In genomic region chr4:55853484-55854046, GRCh38 we compare ENCODE assay signal across 1 cellular context.
TF ChIP-seq lines count a peak whose summit lies in the region.

A gene with protein sequence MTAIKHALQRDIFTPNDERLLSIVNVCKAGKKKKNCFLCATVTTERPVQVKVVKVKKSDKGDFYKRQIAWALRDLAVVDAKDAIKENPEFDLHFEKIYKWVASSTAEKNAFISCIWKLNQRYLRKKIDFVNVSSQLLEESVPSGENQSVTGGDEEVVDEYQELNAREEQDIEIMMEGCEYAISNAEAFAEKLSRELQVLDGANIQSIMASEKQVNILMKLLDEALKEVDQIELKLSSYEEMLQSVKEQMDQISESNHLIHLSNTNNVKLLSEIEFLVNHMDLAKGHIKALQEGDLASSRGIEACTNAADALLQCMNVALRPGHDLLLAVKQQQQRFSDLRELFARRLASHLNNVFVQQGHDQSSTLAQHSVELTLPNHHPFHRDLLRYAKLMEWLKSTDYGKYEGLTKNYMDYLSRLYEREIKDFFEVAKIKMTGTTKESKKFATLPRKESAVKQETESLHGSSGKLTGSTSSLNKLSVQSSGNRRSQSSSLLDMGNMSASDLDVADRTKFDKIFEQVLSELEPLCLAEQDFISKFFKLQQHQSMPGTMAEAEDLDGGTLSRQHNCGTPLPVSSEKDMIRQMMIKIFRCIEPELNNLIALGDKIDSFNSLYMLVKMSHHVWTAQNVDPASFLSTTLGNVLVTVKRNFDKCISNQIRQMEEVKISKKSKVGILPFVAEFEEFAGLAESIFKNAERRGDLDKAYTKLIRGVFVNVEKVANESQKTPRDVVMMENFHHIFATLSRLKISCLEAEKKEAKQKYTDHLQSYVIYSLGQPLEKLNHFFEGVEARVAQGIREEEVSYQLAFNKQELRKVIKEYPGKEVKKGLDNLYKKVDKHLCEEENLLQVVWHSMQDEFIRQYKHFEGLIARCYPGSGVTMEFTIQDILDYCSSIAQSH (plus strand): TSS chr4:55853648. CDS start chr4:55858324, 4,676 bp downstream.

TF ChIP-seq in HepG2, 621 proteins besides CTCF, POLR2A, EP300 and RAD21 (continued from another document and continues in another):
- TF ChIP-seq, protein P1, sequence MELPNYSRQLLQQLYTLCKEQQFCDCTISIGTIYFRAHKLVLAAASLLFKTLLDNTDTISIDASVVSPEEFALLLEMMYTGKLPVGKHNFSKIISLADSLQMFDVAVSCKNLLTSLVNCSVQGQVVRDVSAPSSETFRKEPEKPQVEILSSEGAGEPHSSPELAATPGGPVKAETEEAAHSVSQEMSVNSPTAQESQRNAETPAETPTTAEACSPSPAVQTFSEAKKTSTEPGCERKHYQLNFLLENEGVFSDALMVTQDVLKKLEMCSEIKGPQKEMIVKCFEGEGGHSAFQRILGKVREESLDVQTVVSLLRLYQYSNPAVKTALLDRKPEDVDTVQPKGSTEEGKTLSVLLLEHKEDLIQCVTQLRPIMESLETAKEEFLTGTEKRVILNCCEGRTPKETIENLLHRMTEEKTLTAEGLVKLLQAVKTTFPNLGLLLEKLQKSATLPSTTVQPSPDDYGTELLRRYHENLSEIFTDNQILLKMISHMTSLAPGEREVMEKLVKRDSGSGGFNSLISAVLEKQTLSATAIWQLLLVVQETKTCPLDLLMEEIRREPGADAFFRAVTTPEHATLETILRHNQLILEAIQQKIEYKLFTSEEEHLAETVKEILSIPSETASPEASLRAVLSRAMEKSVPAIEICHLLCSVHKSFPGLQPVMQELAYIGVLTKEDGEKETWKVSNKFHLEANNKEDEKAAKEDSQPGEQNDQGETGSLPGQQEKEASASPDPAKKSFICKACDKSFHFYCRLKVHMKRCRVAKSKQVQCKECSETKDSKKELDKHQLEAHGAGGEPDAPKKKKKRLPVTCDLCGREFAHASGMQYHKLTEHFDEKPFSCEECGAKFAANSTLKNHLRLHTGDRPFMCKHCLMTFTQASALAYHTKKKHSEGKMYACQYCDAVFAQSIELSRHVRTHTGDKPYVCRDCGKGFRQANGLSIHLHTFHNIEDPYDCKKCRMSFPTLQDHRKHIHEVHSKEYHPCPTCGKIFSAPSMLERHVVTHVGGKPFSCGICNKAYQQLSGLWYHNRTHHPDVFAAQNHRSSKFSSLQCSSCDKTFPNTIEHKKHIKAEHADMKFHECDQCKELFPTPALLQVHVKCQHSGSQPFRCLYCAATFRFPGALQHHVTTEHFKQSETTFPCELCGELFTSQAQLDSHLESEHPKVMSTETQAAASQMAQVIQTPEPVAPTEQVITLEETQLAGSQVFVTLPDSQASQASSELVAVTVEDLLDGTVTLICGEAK (IDR thresholded peaks at IDR 0.05), result peak; percentile 77
- TF ChIP-seq, protein P1 (CRISPR knock-in tag; IDR thresholded peaks at IDR 0.05), result no peak
- TF ChIP-seq ZNF562 (CRISPR knock-in tag; IDR thresholded peaks at IDR 0.05; ENCODE audit: borderline replicate concordance) (no peak), KDM3A (CRISPR knock-in tag; IDR thresholded peaks at IDR 0.05; ENCODE audit: low read depth) (no peak), HES4 (CRISPR knock-in tag; IDR thresholded peaks at IDR 0.05; ENCODE audit: borderline replicate concordance) (0 out of 2 replicates have a peak, but pooled peaks have one; percentile 47), ELF4 (CRISPR knock-in tag; IDR thresholded peaks at IDR 0.05; ENCODE audit: borderline replicate concordance) (peak; percentile 97), MAFF (IDR thresholded peaks at IDR 0.05; ENCODE audit: low read depth, low read length) (no peak), LCORL (IDR thresholded peaks at IDR 0.05) (no peak), LCORL (CRISPR knock-in tag; IDR thresholded peaks at IDR 0.05) (peak; percentile 53; the same call in 1 of the 2 replicates), NFKB2 (CRISPR knock-in tag; IDR thresholded peaks at IDR 0.05; ENCODE audit: borderline replicate concordance) (peak; percentile 38; the same call in 1 of the 2 replicates), IRF1 (CRISPR knock-in tag; IDR thresholded peaks at IDR 0.05; ENCODE audit: low read depth) (no peak), ZNF331 (CRISPR knock-in tag; IDR thresholded peaks at IDR 0.05) (no peak), CBX5 (CRISPR knock-in tag; IDR thresholded peaks at IDR 0.05; ENCODE audit: borderline replicate concordance) (peak; percentile 61; the same call in 1 of the 2 replicates), MTERF4 (CRISPR knock-in tag; IDR thresholded peaks at IDR 0.05) (no peak), TOE1 (CRISPR knock-in tag; IDR thresholded peaks at IDR 0.05) (no peak), BORCS8-MEF2B (CRISPR knock-in tag; IDR thresholded peaks at IDR 0.05) (peak; percentile 76; the same call in 1 of the 2 replicates), SRSF4 (IDR thresholded peaks at IDR 0.05; ENCODE audit: low read depth, low read length, poor library complexity, severe bottlenecking) (no peak), ZNF691 (CRISPR knock-in tag; IDR thresholded peaks at IDR 0.05; ENCODE audit: borderline replicate concordance, low read depth) (no peak), FOXA3 (CRISPR knock-in tag; IDR thresholded peaks at IDR 0.05) (0 out of 2 replicates have a peak, but pooled peaks have one; percentile 18), IKZF4 (CRISPR knock-in tag; IDR thresholded peaks at IDR 0.05; ENCODE audit: borderline replicate concordance, low read depth, not compliant biosample characterization) (no peak), SRSF1 (optimal IDR thresholded peaks at IDR 0.05; ENCODE audit: low read depth, low read length) (no peak), KAT7 (CRISPR knock-in tag; IDR thresholded peaks at IDR 0.05; ENCODE audit: borderline replicate concordance) (peak; percentile 65), NAIF1 (CRISPR knock-in tag; IDR thresholded peaks at IDR 0.05; ENCODE audit: borderline replicate concordance) (no peak), CREM (IDR thresholded peaks at IDR 0.05) (peak; percentile 68), CREM (CRISPR knock-in tag; IDR thresholded peaks at IDR 0.05) (no peak), MTA3 (CRISPR knock-in tag; IDR thresholded peaks at IDR 0.05) (no peak), HIVEP1 (CRISPR knock-in tag; IDR thresholded peaks at IDR 0.05) (peak; percentile 40; the same call in 1 of the 2 replicates), ZBTB7A (CRISPR knock-in tag; IDR thresholded peaks at IDR 0.05) (peak; percentile 21; the same call in 1 of the 2 replicates), RCOR2 (CRISPR knock-in tag; IDR thresholded peaks at IDR 0.05) (no peak), KDM5B (CRISPR knock-in tag; IDR thresholded peaks at IDR 0.05; ENCODE audit: borderline replicate concordance) (peak; percentile 75), RBFOX2 (IDR thresholded peaks at IDR 0.05; ENCODE audit: low read depth, low read length) (peak; percentile 84), EZH2 (conservative IDR thresholded peaks at IDR 0.05; ENCODE audit: low read depth, low read length) (no peak), TBX2 (CRISPR knock-in tag; IDR thresholded peaks at IDR 0.05; ENCODE audit: borderline replicate concordance) (0 out of 2 replicates have a peak, but pooled peaks have one; percentile 34), SMAD1 (CRISPR knock-in tag; IDR thresholded peaks at IDR 0.05; ENCODE audit: borderline replicate concordance, low read depth) (no peak), ZNF234 (CRISPR knock-in tag; conservative IDR thresholded peaks at IDR 0.05) (no peak), ZNF484 (CRISPR knock-in tag; IDR thresholded peaks at IDR 0.05; ENCODE audit: borderline replicate concordance, low read depth) (no peak), CENPX (CRISPR knock-in tag; IDR thresholded peaks at IDR 0.05) (no peak), AKAP8 (CRISPR knock-in tag; IDR thresholded peaks at IDR 0.05) (no peak), ZNF441 (CRISPR knock-in tag; IDR thresholded peaks at IDR 0.05; ENCODE audit: borderline replicate concordance) (no peak), PPARG (CRISPR knock-in tag; conservative IDR thresholded peaks at IDR 0.05) (no peak), ETV6 (CRISPR knock-in tag; conservative IDR thresholded peaks at IDR 0.05) (no peak), ZNF569 (CRISPR knock-in tag; IDR thresholded peaks at IDR 0.05; ENCODE audit: borderline replicate concordance) (no peak), ZSCAN20 (CRISPR knock-in tag; IDR thresholded peaks at IDR 0.05; ENCODE audit: borderline replicate concordance) (peak; percentile 76; the same call in 1 of the 2 replicates)
- TF ChIP-seq, protein P2, sequence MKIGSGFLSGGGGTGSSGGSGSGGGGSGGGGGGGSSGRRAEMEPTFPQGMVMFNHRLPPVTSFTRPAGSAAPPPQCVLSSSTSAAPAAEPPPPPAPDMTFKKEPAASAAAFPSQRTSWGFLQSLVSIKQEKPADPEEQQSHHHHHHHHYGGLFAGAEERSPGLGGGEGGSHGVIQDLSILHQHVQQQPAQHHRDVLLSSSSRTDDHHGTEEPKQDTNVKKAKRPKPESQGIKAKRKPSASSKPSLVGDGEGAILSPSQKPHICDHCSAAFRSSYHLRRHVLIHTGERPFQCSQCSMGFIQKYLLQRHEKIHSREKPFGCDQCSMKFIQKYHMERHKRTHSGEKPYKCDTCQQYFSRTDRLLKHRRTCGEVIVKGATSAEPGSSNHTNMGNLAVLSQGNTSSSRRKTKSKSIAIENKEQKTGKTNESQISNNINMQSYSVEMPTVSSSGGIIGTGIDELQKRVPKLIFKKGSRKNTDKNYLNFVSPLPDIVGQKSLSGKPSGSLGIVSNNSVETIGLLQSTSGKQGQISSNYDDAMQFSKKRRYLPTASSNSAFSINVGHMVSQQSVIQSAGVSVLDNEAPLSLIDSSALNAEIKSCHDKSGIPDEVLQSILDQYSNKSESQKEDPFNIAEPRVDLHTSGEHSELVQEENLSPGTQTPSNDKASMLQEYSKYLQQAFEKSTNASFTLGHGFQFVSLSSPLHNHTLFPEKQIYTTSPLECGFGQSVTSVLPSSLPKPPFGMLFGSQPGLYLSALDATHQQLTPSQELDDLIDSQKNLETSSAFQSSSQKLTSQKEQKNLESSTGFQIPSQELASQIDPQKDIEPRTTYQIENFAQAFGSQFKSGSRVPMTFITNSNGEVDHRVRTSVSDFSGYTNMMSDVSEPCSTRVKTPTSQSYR (CRISPR knock-in tag; IDR thresholded peaks at IDR 0.05; ENCODE audit: borderline replicate concordance), result no peak
- TF ChIP-seq, protein P3, sequence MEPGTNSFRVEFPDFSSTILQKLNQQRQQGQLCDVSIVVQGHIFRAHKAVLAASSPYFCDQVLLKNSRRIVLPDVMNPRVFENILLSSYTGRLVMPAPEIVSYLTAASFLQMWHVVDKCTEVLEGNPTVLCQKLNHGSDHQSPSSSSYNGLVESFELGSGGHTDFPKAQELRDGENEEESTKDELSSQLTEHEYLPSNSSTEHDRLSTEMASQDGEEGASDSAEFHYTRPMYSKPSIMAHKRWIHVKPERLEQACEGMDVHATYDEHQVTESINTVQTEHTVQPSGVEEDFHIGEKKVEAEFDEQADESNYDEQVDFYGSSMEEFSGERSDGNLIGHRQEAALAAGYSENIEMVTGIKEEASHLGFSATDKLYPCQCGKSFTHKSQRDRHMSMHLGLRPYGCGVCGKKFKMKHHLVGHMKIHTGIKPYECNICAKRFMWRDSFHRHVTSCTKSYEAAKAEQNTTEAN (CRISPR knock-in tag; conservative IDR thresholded peaks at IDR 0.05), result 0 out of 2 replicates have a peak, but pooled peaks have one; percentile 18
- TF ChIP-seq, protein P4, sequence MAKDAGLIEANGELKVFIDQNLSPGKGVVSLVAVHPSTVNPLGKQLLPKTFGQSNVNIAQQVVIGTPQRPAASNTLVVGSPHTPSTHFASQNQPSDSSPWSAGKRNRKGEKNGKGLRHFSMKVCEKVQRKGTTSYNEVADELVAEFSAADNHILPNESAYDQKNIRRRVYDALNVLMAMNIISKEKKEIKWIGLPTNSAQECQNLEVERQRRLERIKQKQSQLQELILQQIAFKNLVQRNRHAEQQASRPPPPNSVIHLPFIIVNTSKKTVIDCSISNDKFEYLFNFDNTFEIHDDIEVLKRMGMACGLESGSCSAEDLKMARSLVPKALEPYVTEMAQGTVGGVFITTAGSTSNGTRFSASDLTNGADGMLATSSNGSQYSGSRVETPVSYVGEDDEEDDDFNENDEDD (CRISPR knock-in tag; IDR thresholded peaks at IDR 0.05; ENCODE audit: borderline replicate concordance), result peak; percentile 16; the same call in 1 of the 2 replicates
